Comparison of ENCODE assay signal across 2 cellular contexts in genomic region chr15:75356539-75356938, GRCh38.
TF ChIP-seq lines count a peak whose summit lies in the region.

No MANE protein-coding gene starts in this region.

TF ChIP-seq in HCT116, 20 proteins besides CTCF, POLR2A, EP300 and RAD21:
- no peak for TF ChIP-seq MAX (IDR thresholded peaks at IDR 0.05)
- TF ChIP-seq CEBPB (IDR thresholded peaks at IDR 0.05; ENCODE audit: low read depth), result no peak
- no peak for TF ChIP-seq EGR1 (IDR thresholded peaks at IDR 0.05; ENCODE audit: low read depth)
- no peak for TF ChIP-seq CBX3 (IDR thresholded peaks at IDR 0.05; ENCODE audit: low read depth)
- TF ChIP-seq SP1 (IDR thresholded peaks at IDR 0.05; ENCODE audit: low read depth), result no peak
- no peak for TF ChIP-seq ZFX (IDR thresholded peaks at IDR 0.05)
- no peak for TF ChIP-seq EZH2phosphoT487 (IDR thresholded peaks at IDR 0.05; ENCODE audit: borderline replicate concordance)
- TF ChIP-seq, protein P1, sequence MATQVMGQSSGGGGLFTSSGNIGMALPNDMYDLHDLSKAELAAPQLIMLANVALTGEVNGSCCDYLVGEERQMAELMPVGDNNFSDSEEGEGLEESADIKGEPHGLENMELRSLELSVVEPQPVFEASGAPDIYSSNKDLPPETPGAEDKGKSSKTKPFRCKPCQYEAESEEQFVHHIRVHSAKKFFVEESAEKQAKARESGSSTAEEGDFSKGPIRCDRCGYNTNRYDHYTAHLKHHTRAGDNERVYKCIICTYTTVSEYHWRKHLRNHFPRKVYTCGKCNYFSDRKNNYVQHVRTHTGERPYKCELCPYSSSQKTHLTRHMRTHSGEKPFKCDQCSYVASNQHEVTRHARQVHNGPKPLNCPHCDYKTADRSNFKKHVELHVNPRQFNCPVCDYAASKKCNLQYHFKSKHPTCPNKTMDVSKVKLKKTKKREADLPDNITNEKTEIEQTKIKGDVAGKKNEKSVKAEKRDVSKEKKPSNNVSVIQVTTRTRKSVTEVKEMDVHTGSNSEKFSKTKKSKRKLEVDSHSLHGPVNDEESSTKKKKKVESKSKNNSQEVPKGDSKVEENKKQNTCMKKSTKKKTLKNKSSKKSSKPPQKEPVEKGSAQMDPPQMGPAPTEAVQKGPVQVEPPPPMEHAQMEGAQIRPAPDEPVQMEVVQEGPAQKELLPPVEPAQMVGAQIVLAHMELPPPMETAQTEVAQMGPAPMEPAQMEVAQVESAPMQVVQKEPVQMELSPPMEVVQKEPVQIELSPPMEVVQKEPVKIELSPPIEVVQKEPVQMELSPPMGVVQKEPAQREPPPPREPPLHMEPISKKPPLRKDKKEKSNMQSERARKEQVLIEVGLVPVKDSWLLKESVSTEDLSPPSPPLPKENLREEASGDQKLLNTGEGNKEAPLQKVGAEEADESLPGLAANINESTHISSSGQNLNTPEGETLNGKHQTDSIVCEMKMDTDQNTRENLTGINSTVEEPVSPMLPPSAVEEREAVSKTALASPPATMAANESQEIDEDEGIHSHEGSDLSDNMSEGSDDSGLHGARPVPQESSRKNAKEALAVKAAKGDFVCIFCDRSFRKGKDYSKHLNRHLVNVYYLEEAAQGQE (IDR thresholded peaks at IDR 0.05; ENCODE audit: low read depth), result no peak
- TF ChIP-seq, protein P2, sequence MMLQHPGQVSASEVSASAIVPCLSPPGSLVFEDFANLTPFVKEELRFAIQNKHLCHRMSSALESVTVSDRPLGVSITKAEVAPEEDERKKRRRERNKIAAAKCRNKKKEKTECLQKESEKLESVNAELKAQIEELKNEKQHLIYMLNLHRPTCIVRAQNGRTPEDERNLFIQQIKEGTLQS (IDR thresholded peaks at IDR 0.05), result no peak
- TF ChIP-seq ZNF274 (IDR thresholded peaks at IDR 0.05; ENCODE audit: low read depth, low read length), result no peak
- no peak for TF ChIP-seq TCF7L2 (IDR thresholded peaks at IDR 0.05; ENCODE audit: borderline replicate concordance, extremely low read depth, insufficient read depth, insufficient read length)
- TF ChIP-seq FOSL1 (IDR thresholded peaks at IDR 0.05; ENCODE audit: low read depth), result no peak
- TF ChIP-seq ZBTB33 (IDR thresholded peaks at IDR 0.05; ENCODE audit: extremely low read depth, insufficient replicate concordance, low read length), result no peak
- no peak for TF ChIP-seq JUND (IDR thresholded peaks at IDR 0.05)
- no peak for TF ChIP-seq SIN3A (IDR thresholded peaks at IDR 0.05; ENCODE audit: low read depth)
- TF ChIP-seq POLR2AphosphoS5 (IDR thresholded peaks at IDR 0.05; ENCODE audit: low read depth, low read length), result no peak
- TF ChIP-seq SRF (IDR thresholded peaks at IDR 0.05; ENCODE audit: low read depth), result no peak
- TF ChIP-seq EZH2 (IDR thresholded peaks at IDR 0.05), result no peak
- no peak for TF ChIP-seq YY1 (IDR thresholded peaks at IDR 0.05; ENCODE audit: extremely low read depth, insufficient replicate concordance, low read depth, low read length)
- no peak for TF ChIP-seq ELF1 (IDR thresholded peaks at IDR 0.05; ENCODE audit: borderline replicate concordance, low read depth)
TF ChIP-seq in HCT116: peak in this region for 0.

TF ChIP-seq in IMR-90, 13 proteins besides CTCF, POLR2A, EP300 and RAD21:
- TF ChIP-seq RCOR1 (IDR thresholded peaks at IDR 0.05; ENCODE audit: insufficient replicate concordance, low read length) (no peak), FOS (IDR thresholded peaks at IDR 0.05; ENCODE audit: low read depth, low read length) (no peak), MAFK (IDR thresholded peaks at IDR 0.05; ENCODE audit: low read depth, low read length) (no peak), BHLHE40 (IDR thresholded peaks at IDR 0.05; ENCODE audit: low read depth, low read length) (no peak), SMC3 (IDR thresholded peaks at IDR 0.05; ENCODE audit: low read depth, low read length) (no peak), RFX5 (IDR thresholded peaks at IDR 0.05; ENCODE audit: low read depth, low read length) (no peak), CEBPB (IDR thresholded peaks at IDR 0.05; ENCODE audit: low read depth, low read length) (no peak), CHD1 (IDR thresholded peaks at IDR 0.05; ENCODE audit: low read depth, low read length) (no peak), MXI1 (IDR thresholded peaks at IDR 0.05; ENCODE audit: borderline replicate concordance, low read depth, low read length) (no peak), NFE2L2 (IDR thresholded peaks at IDR 0.05; ENCODE audit: low read depth, low read length) (no peak), MAZ (IDR thresholded peaks at IDR 0.05; ENCODE audit: borderline replicate concordance, low read depth, low read length) (no peak)
- TF ChIP-seq, protein P3, sequence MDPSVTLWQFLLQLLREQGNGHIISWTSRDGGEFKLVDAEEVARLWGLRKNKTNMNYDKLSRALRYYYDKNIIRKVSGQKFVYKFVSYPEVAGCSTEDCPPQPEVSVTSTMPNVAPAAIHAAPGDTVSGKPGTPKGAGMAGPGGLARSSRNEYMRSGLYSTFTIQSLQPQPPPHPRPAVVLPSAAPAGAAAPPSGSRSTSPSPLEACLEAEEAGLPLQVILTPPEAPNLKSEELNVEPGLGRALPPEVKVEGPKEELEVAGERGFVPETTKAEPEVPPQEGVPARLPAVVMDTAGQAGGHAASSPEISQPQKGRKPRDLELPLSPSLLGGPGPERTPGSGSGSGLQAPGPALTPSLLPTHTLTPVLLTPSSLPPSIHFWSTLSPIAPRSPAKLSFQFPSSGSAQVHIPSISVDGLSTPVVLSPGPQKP (IDR thresholded peaks at IDR 0.05; ENCODE audit: borderline replicate concordance, low read depth, low read length), result no peak
- TF ChIP-seq, protein P4, sequence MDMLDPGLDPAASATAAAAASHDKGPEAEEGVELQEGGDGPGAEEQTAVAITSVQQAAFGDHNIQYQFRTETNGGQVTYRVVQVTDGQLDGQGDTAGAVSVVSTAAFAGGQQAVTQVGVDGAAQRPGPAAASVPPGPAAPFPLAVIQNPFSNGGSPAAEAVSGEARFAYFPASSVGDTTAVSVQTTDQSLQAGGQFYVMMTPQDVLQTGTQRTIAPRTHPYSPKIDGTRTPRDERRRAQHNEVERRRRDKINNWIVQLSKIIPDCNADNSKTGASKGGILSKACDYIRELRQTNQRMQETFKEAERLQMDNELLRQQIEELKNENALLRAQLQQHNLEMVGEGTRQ (IDR thresholded peaks at IDR 0.05; ENCODE audit: low read depth, low read length), result no peak
